In genomic region chr6:114049367-114049966, GRCh38 we compare ENCODE assay signal across 23 cellular contexts.
DNase-seq lines count a peak whose midpoint lies in the region; FAIRE-seq and TF ChIP-seq lines count a peak whose summit lies in the region.
"Had no signal": no experiment of that assay in that cellular context is flagged by ENCODE, and none has a peak within 500 bp of the region (broad histone marks: within the 10 kb centered on the region; RNA-seq: fewer than 3 reads in every experiment).

No MANE protein-coding gene starts in this region.

- H3K4me3 Mint-ChIP-seq in activated T-helper 2 cell treated with anti-CD3 and anti-CD28 coated beads, Interferon-gamma antibody, Interleukin-2, Interleukin-4, amounts not matched to agents 10 μg/mL and 5 μg/mL and 100 μg/mL, durations not matched to agents 14 hours and 24 hours and 36 hours (ENCODE audit: low read depth): no peak overlapping the region
- H3K4me3 Mint-ChIP-seq: activated CD8-positive, alpha-beta T cell treated with anti-CD3 and anti-CD28 coated beads, Interleukin-2, amount 10 ng/mL, durations not matched to agents 7 days and 5 days; activated naive CD8-positive, alpha-beta T cell treated with anti-CD3 and anti-CD28 coated beads for 36 hours; CD8-positive, alpha-beta T cell; stimulated activated naive CD8-positive, alpha-beta T cell treated with anti-CD3 and anti-CD28 coated beads, Interleukin-15, Interleukin-2, amounts not matched to agents 100 ng/mL and 50 ng/mL, for 24 hours had no signal

- FAIRE-seq in keratinocyte (lab: Jason Lieb, UNC) (peak; percentile 53), frontal cortex (lab: Jason Lieb, UNC) (no peak)
- FAIRE-seq: G401.6, GM12891, islet of Langerhans had no signal

- no peak overlapping the region for H3K27ac Mint-ChIP-seq in activated T-helper 2 cell treated with anti-CD3 and anti-CD28 coated beads, Interferon-gamma antibody, Interleukin-2, Interleukin-4, amounts not matched to agents 10 μg/mL and 5 μg/mL and 100 μg/mL, durations not matched to agents 14 hours and 24 hours and 36 hours
- H3K27ac Mint-ChIP-seq: activated CD8-positive, alpha-beta T cell treated with anti-CD3 and anti-CD28 coated beads, Interleukin-2, amount 10 ng/mL, durations not matched to agents 7 days and 5 days; activated naive CD8-positive, alpha-beta T cell treated with anti-CD3 and anti-CD28 coated beads for 36 hours; CD8-positive, alpha-beta T cell; stimulated activated naive CD8-positive, alpha-beta T cell treated with anti-CD3 and anti-CD28 coated beads, Interleukin-15, Interleukin-2, amounts not matched to agents 100 ng/mL and 50 ng/mL, for 24 hours had no signal

- TF ChIP-seq CTCF in AG10803 (conservative IDR thresholded peaks at IDR 0.05; ENCODE audit: low read length): no peak
- no peak for TF ChIP-seq CTCF in keratinocyte (optimal IDR thresholded peaks at IDR 0.05 in 1 of 3, IDR thresholded peaks at IDR 0.05 in 1 of 3, conservative IDR thresholded peaks at IDR 0.05 in 1 of 3; ENCODE audit: extremely low read depth in 1 of 3, insufficient read depth in 2 of 3, low read length in 3 of 3)

- H2AFZ ChIP-seq in keratinocyte (ENCODE audit: control insufficient read depth, low read length): no peak overlapping the region

- H3K36me3 Mint-ChIP-seq in activated T-helper 2 cell treated with anti-CD3 and anti-CD28 coated beads, Interferon-gamma antibody, Interleukin-2, Interleukin-4, amounts not matched to agents 10 μg/mL and 5 μg/mL and 100 μg/mL, durations not matched to agents 14 hours and 24 hours and 36 hours (ENCODE audit: low read depth): no peaks in the 10 kb centered on the region
- H3K36me3 Mint-ChIP-seq: activated naive CD8-positive, alpha-beta T cell treated with anti-CD3 and anti-CD28 coated beads for 36 hours; CD8-positive, alpha-beta T cell had no signal

- intact Hi-C loops in activated T-helper 2 cell treated with anti-CD3 and anti-CD28 coated beads, Interferon-gamma antibody, Interleukin-2, Interleukin-4, amounts not matched to agents 10 μg/mL and 5 μg/mL and 100 μg/mL, durations not matched to agents 14 hours and 24 hours and 36 hours (cut with micrococcal nuclease): no loop called here

- dilution Hi-C loops in keratinocyte (cut with MboI; ENCODE audit: extremely low pct_ligation_motif_present, low sequenced_read_pairs): no loop called here

- H3K4me3 ChIP-seq in AG10803 (ENCODE audit: low read length): no peak overlapping the region
- H3K4me3 ChIP-seq in keratinocyte (ENCODE audit: control insufficient read depth in 2 of 3, extremely low read depth in 1 of 3, insufficient read depth in 2 of 3, low read depth in 1 of 3, low read length in 3 of 3): no peak overlapping the region
- H3K4me3 ChIP-seq: cardiac muscle cell, heart left ventricle, upper lobe of right lung had no signal

- no peaks in the 10 kb centered on the region for H4K20me1 ChIP-seq in keratinocyte (ENCODE audit: control insufficient read depth, extremely low read depth, insufficient read depth, low read length)

- H3K79me2 ChIP-seq in keratinocyte (ENCODE audit: control insufficient read depth, insufficient read depth, low read length): no peaks in the 10 kb centered on the region

- peaks cover 2% of the 10 kb centered on the region for H3K4me1 ChIP-seq in keratinocyte (ENCODE audit: control insufficient read depth, extremely low read depth, insufficient read depth, low read length)
- H3K4me1 ChIP-seq: heart left ventricle, upper lobe of right lung had no signal

- H3K9me3 Mint-ChIP-seq in activated T-helper 2 cell treated with anti-CD3 and anti-CD28 coated beads, Interferon-gamma antibody, Interleukin-2, Interleukin-4, amounts not matched to agents 10 μg/mL and 5 μg/mL and 100 μg/mL, durations not matched to agents 14 hours and 24 hours and 36 hours: no peaks in the 10 kb centered on the region
- H3K9me3 Mint-ChIP-seq: activated naive CD8-positive, alpha-beta T cell treated with anti-CD3 and anti-CD28 coated beads for 36 hours; stimulated activated naive CD8-positive, alpha-beta T cell treated with anti-CD3 and anti-CD28 coated beads, Interleukin-15, Interleukin-2, amounts not matched to agents 100 ng/mL and 50 ng/mL, for 24 hours had no signal

- H3K9me3 ChIP-seq in keratinocyte (ENCODE audit: control insufficient read depth, low read depth, low read length): no peaks in the 10 kb centered on the region
- H3K9me3 ChIP-seq: neutrophil, upper lobe of right lung had no signal

- H3K9ac ChIP-seq in keratinocyte (ENCODE audit: control insufficient read depth, extremely low read depth, insufficient read depth, low read length): no peak overlapping the region

- H3K27me3 Mint-ChIP-seq in activated T-helper 2 cell treated with anti-CD3 and anti-CD28 coated beads, Interferon-gamma antibody, Interleukin-2, Interleukin-4, amounts not matched to agents 10 μg/mL and 5 μg/mL and 100 μg/mL, durations not matched to agents 14 hours and 24 hours and 36 hours (ENCODE audit: low read depth): no peaks in the 10 kb centered on the region
- H3K27me3 Mint-ChIP-seq: activated naive CD8-positive, alpha-beta T cell treated with anti-CD3 and anti-CD28 coated beads for 36 hours; stimulated activated naive CD8-positive, alpha-beta T cell treated with anti-CD3 and anti-CD28 coated beads, Interleukin-15, Interleukin-2, amounts not matched to agents 100 ng/mL and 50 ng/mL, for 24 hours had no signal

- no peaks in the 10 kb centered on the region for H3K4me1 Mint-ChIP-seq in activated T-helper 2 cell treated with anti-CD3 and anti-CD28 coated beads, Interferon-gamma antibody, Interleukin-2, Interleukin-4, amounts not matched to agents 10 μg/mL and 5 μg/mL and 100 μg/mL, durations not matched to agents 14 hours and 24 hours and 36 hours (ENCODE audit: low read depth)
- H3K4me1 Mint-ChIP-seq: activated naive CD8-positive, alpha-beta T cell treated with anti-CD3 and anti-CD28 coated beads for 36 hours had no signal

- H3K27me3 ChIP-seq in keratinocyte (ENCODE audit: control insufficient read depth, extremely low read depth, insufficient read depth, low read length): no peaks in the 10 kb centered on the region
- H3K27me3 ChIP-seq: cardiac muscle cell, heart left ventricle, neutrophil, upper lobe of right lung had no signal

- no peak overlapping the region for H3K27ac ChIP-seq in keratinocyte (ENCODE audit: control insufficient read depth, insufficient read depth, low read length)
- H3K27ac ChIP-seq: cardiac muscle cell, heart left ventricle, neutrophil, upper lobe of right lung had no signal

- DNase-seq in AG10803 (ENCODE audit: low read depth) (peak; percentile 21), HT1080 (ENCODE audit: low read depth) (peak; percentile 34), RPMI7951 (ENCODE audit: low read depth) (peak; percentile 13), keratinocyte (ENCODE audit: low read depth, low spot score) (no peak), OCI-M2 (lab: John Stamatoyannopoulos, UW; ENCODE audit: unreplicated experiment) (no peak), medulla oblongata (ENCODE audit: extremely low spot score) (no peak), frontal cortex (ENCODE audit: low spot score in 2 of 2) (no peak)
- DNase-seq in activated T-helper 2 cell treated with anti-CD3 and anti-CD28 coated beads, Interferon-gamma antibody, Interleukin-2, Interleukin-4, amounts not matched to agents 10 μg/mL and 5 μg/mL and 100 μg/mL, durations not matched to agents 14 hours and 24 hours and 36 hours (ENCODE audit: low spot score): no peak
- DNase-seq: activated CD8-positive, alpha-beta T cell treated with anti-CD3 and anti-CD28 coated beads, Interleukin-2, amount 10 ng/mL, durations not matched to agents 7 days and 5 days; activated naive CD8-positive, alpha-beta T cell treated with anti-CD3 and anti-CD28 coated beads for 36 hours; CD8-positive, alpha-beta T cell; heart left ventricle; KBM-7; NCI-H1092 treated with DMSO at 0.1 percent for 48 hours; NCI-H2227 treated with DMSO at 0.1 percent for 48 hours; NK-92 treated with Interleukin-12 subunit alpha and Interleukin-12 subunit beta, amount 100 ng/mL, for 24 hours; upper lobe of right lung had no signal

- no peaks in the 10 kb centered on the region for H3K9me1 ChIP-seq in keratinocyte (ENCODE audit: control insufficient read depth, extremely low read depth, insufficient read depth, low read length)

- H3K36me3 ChIP-seq in keratinocyte (ENCODE audit: control insufficient read depth in 2 of 2, extremely low read depth in 1 of 2, insufficient read depth in 2 of 2, low read length in 2 of 2): no peaks in the 10 kb centered on the region
- H3K36me3 ChIP-seq: cardiac muscle cell, heart left ventricle, neutrophil, upper lobe of right lung had no signal

- no peak overlapping the region for H3K4me2 ChIP-seq in keratinocyte (ENCODE audit: control insufficient read depth, extremely low read depth, insufficient read depth, low read depth, low read length)

Comparison
In these comparisons a context has a peak if more than half of its experiments do, and no peak if none do; other contexts are left out.
1. DNase-seq: peak in AG10803 (single experiment), HT1080 (single experiment) and RPMI7951 (single experiment); none in keratinocyte (single experiment), OCI-M2 (single experiment), medulla oblongata (single experiment), activated T-helper 2 cell treated with anti-CD3 and anti-CD28 coated beads, Interferon-gamma antibody, Interleukin-2, Interleukin-4, amounts not matched to agents 10 μg/mL and 5 μg/mL and 100 μg/mL, durations not matched to agents 14 hours and 24 hours and 36 hours (single experiment) and frontal cortex (0 of 2).